ENCODE assay signal across 1 cellular context in the genomic region with DNA sequence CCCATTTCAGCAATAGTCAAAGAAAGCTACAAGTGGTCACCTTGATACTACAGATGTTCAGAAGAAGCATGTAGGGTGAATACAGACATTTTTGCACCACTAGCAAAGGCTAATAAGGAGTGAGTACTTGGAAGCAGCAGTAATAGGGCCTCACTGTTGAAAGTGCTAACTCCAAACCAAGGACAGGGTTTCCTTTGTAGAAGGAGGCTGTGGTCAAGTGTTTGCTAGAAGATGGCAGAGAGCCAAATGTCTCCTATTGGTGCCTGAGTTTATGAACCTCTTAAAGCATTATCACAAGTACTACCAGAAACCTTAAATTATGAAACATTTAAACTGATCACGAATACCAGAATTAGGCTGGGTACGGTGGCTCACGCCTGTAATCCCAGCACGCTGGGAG.
A peak's percentile ranks its signal among the peaks of the same experiment; 100 is the strongest.
TF ChIP-seq lines count a peak whose summit lies in the region.

No MANE protein-coding gene starts in this region.

TF ChIP-seq in HEK293, 187 proteins besides CTCF, POLR2A, EP300 and RAD21 (continued from another document):
- TF ChIP-seq ZNF518A (tag by site-specific recombination; conservative IDR thresholded peaks at IDR 0.05; ENCODE audit: low read depth) = no peak
- TF ChIP-seq ZNF433 (tag by site-specific recombination; IDR thresholded peaks at IDR 0.05; ENCODE audit: low read depth) = no peak
- TF ChIP-seq REST (tag by site-specific recombination; IDR thresholded peaks at IDR 0.05) = 0 out of 2 replicates have a peak, but pooled peaks have one; percentile 25
- TF ChIP-seq ZNF530 (tag by site-specific recombination; IDR thresholded peaks at IDR 0.05; ENCODE audit: low read depth) = no peak
- TF ChIP-seq, protein P1, sequence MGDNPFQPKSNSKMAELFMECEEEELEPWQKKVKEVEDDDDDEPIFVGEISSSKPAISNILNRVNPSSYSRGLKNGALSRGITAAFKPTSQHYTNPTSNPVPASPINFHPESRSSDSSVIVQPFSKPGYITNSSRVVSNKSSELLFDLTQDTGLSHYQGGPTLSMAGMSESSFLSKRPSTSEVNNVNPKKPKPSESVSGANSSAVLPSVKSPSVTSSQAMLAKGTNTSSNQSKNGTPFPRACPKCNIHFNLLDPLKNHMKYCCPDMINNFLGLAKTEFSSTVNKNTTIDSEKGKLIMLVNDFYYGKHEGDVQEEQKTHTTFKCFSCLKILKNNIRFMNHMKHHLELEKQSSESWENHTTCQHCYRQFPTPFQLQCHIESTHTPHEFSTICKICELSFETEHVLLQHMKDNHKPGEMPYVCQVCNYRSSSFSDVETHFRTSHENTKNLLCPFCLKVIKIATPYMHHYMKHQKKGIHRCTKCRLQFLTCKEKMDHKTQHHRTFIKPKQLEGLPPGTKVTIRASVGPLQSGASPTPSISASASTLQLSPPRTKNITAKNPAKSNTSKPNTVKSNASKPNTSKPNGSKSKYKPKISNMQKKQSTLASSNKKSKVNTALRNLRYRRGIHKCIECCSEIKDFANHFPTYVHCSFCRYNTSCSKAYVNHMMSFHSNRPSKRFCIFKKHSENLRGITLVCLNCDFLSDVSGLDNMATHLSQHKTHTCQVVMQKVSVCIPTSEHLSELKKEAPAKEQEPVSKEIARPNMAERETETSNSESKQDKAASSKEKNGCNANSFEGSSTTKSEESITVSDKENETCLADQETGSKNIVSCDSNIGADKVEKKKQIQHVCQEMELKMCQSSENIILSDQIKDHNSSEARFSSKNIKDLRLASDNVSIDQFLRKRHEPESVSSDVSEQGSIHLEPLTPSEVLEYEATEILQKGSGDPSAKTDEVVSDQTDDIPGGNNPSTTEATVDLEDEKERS (tag by site-specific recombination; IDR thresholded peaks at IDR 0.05) = no peak
- TF ChIP-seq BCL6B (tag by site-specific recombination; IDR thresholded peaks at IDR 0.05) = no peak
